ENCODE assay signal across 8 cellular contexts in the genomic region with DNA sequence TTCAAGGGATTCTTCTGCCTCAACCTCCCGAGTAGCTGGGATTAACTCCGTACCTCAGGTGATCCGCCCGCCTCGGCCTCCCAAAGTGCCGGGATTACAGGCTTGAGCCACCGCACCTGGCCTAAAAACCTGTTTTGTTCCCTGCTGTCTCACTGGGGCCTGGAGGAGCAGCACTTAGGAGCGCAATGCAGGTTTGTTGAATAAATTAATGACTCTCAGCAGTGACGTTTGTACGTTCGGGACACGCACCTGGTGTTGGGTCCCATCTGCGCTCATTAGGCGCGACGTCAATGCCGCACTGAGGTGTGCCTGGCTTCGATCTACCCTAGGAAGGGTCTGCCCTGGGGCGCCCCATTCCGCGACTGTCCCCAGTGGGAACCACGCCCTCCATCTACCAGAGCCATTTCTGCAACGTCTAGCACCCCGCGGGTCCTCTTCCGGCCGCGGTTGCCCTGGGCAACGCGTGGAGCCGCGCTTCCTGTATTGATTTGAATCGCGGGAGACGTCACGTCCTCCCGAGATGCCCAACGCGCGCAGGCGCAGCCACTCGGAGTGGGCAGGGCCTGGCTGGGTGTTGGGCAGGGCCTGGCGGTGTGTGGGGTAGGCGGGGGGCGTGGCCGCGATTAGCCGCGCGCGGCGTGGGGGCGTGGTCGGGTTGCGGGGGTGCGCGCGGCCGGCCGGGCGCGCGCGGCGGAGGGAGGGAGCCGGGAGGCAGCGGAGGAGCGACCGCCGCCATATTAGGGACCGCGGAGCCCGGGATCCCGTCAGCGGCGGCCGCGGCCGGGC. TPM values are rescaled to one million over a fixed set of nuclear protein-coding genes. Genes with fewer than 3 reads are reported as not detected.
DNase-seq lines count a peak whose midpoint lies in the region; ATAC-seq and FAIRE-seq lines count a peak whose summit lies in the region.

A gene (plus strand): TSS at position 714 of the 786 bp plus-strand sequence. CDS start 16,679 bp downstream, outside the sequence.

- H3K4me3 ChIP-seq in endocrine pancreas (ENCODE audit: control insufficient read depth, insufficient read depth, low read length): peak within 1 kb of the TSS; percentile 63

- no peaks in the 10 kb centered on the region for H3K9me3 ChIP-seq in endocrine pancreas (ENCODE audit: control insufficient read depth, low read length)

- H3K36me3 ChIP-seq in endocrine pancreas (ENCODE audit: control insufficient read depth, insufficient read depth, low read length): no peaks in the 10 kb centered on the region

- no peaks in the 10 kb centered on the region for H3K4me1 ChIP-seq in endocrine pancreas (ENCODE audit: control insufficient read depth, insufficient read depth, low read length)

- DNase-seq in COLO829 (ENCODE audit: low spot score) (peak; percentile 99), HTR-8/SVneo (ENCODE audit: insufficient read length, low spot score) (peak; percentile 97), NOMO-1 treated with dmso at 0.1 percent for 144 hours (lab: John Stamatoyannopoulos, UW; ENCODE audit: unreplicated experiment) (peak; percentile 97), mesenteric fat pad (ENCODE audit: low spot score) (peak; percentile 100)
- DNase-seq in activated CD8-positive, alpha-beta memory T cell treated with anti-CD3 and anti-CD28 coated beads, Interleukin-2, amount 10 ng/mL, durations not matched to agents 7 days and 5 days: peak; percentile 100
- DNase-seq in stimulated activated CD8-positive, alpha-beta memory T cell treated with anti-CD3 and anti-CD28 coated beads, Interleukin-15, amount 100 ng/mL, for 24 hours (ENCODE audit: low read depth): peak; percentile 99

- no peaks in the 10 kb centered on the region for H3K9me3 Mint-ChIP-seq in activated CD8-positive, alpha-beta memory T cell treated with anti-CD3 and anti-CD28 coated beads, Interleukin-2, amount 10 ng/mL, durations not matched to agents 7 days and 5 days (ENCODE audit: low read depth)

- H3K27ac Mint-ChIP-seq in activated CD8-positive, alpha-beta memory T cell treated with anti-CD3 and anti-CD28 coated beads, Interleukin-2, amount 10 ng/mL, durations not matched to agents 7 days and 5 days: peak within 1 kb of the TSS; percentile 91

- H3K4me3 Mint-ChIP-seq in activated CD8-positive, alpha-beta memory T cell treated with anti-CD3 and anti-CD28 coated beads, Interleukin-2, amount 10 ng/mL, durations not matched to agents 7 days and 5 days: peak within 1 kb of the TSS; percentile 92

- peaks cover 43% of the 10 kb centered on the region for H3K4me1 Mint-ChIP-seq in activated CD8-positive, alpha-beta memory T cell treated with anti-CD3 and anti-CD28 coated beads, Interleukin-2, amount 10 ng/mL, durations not matched to agents 7 days and 5 days

- ATAC-seq in GM21367 (IDR thresholded peaks at IDR 0.05; ENCODE audit: unreplicated experiment): peak; percentile 77
- peak; percentile 92 for ATAC-seq in activated CD8-positive, alpha-beta memory T cell treated with anti-CD3 and anti-CD28 coated beads, Interleukin-2, amount 10 ng/mL, durations not matched to agents 7 days and 5 days

- peak; percentile 92 for FAIRE-seq in HTR-8/SVneo (lab: Jason Lieb, UNC)

- H3K9ac ChIP-seq in endocrine pancreas (ENCODE audit: control insufficient read depth, insufficient read depth, low read length): peak within 1 kb of the TSS; percentile 93

- no peaks in the 10 kb centered on the region for H3K27me3 ChIP-seq in endocrine pancreas (ENCODE audit: control insufficient read depth, insufficient read depth, low read length)

- CTCF ChIA-PET in activated CD8-positive, alpha-beta memory T cell treated with anti-CD3 and anti-CD28 coated beads, Interleukin-2, amount 10 ng/mL, durations not matched to agents 7 days and 5 days (lab: Charles Lee): interaction anchor here (1.0 to 1.3 kb wide), 2 partner anchors 39 to 361 kb away, joined by 3 to 4 read pairs; no protein-coding TSS in a partner anchor

- no peaks in the 10 kb centered on the region for H3K27me3 Mint-ChIP-seq in activated CD8-positive, alpha-beta memory T cell treated with anti-CD3 and anti-CD28 coated beads, Interleukin-2, amount 10 ng/mL, durations not matched to agents 7 days and 5 days

- peaks cover 12% of the 10 kb centered on the region for H3K36me3 Mint-ChIP-seq in activated CD8-positive, alpha-beta memory T cell treated with anti-CD3 and anti-CD28 coated beads, Interleukin-2, amount 10 ng/mL, durations not matched to agents 7 days and 5 days

RNA-seq across cellular contexts. Expression of the gene that starts here (rescaled TPM):
- 10 to 100 TPM; 61.4 to 79.1 TPM for total RNA-seq in activated CD8-positive, alpha-beta memory T cell treated with anti-CD3 and anti-CD28 coated beads, Interleukin-2, amount 10 ng/mL, durations not matched to agents 7 days and 5 days
- total RNA-seq in mesenteric fat pad: 28.1 TPM

Comparison
In these comparisons a context has a peak if more than half of its experiments do, and no peak if none do; other contexts are left out.
1. Peak in every context shown above with its lines: DNase-seq, ATAC-seq and H3K4me3 ChIP-seq.